ENCODE assay signal across 8 cellular contexts in genomic region chr10:42783181-42783549, GRCh38. TPM values are rescaled to one million over a fixed set of nuclear protein-coding genes. Genes with fewer than 3 reads are reported as not detected.
DNase-seq lines count a peak whose midpoint lies in the region; ATAC-seq and TF ChIP-seq lines count a peak whose summit lies in the region.

No MANE protein-coding gene starts in this region.

- no peaks in the 10 kb centered on the region for H3K27me3 ChIP-seq in SJCRH30
- H3K27me3 ChIP-seq in lung (ENCODE audit: control insufficient read depth, insufficient read depth): no peaks in the 10 kb centered on the region

- TF ChIP-seq CTCF in lung (IDR thresholded peaks at IDR 0.05; ENCODE audit: control extremely low read depth, extremely low read depth): no peak

- 2 to 3% methylated on average over 11 of the region's 11 CpGs for WGBS in lung, 2 donors

- H3K4me3 ChIP-seq in SJCRH30 (peak overlapping the region; percentile 87), lung (peak overlapping the region; percentile 73)

- DNase-seq in EL (peak; percentile 62), SJCRH30 (peak; percentile 3 to 17), lung (ENCODE audit: low spot score) (no peak)

- peak; percentile 0 for ATAC-seq in HG03135 (IDR thresholded peaks at IDR 0.05; ENCODE audit: unreplicated experiment)
- no peak for ATAC-seq in lung (ENCODE audit: insufficient read depth, low FRiP score)
- ATAC-seq in HG03520 (IDR thresholded peaks at IDR 0.05; ENCODE audit: unreplicated experiment): no peak
- no peak for ATAC-seq in GM21825 (IDR thresholded peaks at IDR 0.05; ENCODE audit: unreplicated experiment)

- H3K9me3 ChIP-seq in SJCRH30 (replicated peaks) (no peaks in the 10 kb centered on the region), lung (ENCODE audit: control insufficient read depth in 2 of 2, insufficient read depth in 1 of 2, low read length in 1 of 2) (no peaks in the 10 kb centered on the region)

- H3K27ac ChIP-seq in SJCRH30 (peak overlapping the region; percentile 77), cingulate gyrus (ENCODE audit: low read depth, low read length) (peak overlapping the region; percentile 96), lung (ENCODE audit: low read depth in 1 of 2, low read length in 1 of 2) (peak overlapping the region; percentile 88 to 93), temporal lobe (ENCODE audit: low read depth, low read length) (peak overlapping the region; percentile 94)

- H3K36me3 ChIP-seq in SJCRH30: no peaks in the 10 kb centered on the region; the same call in 1 of the 2 replicates
- peaks cover 11 to 18% of the 10 kb centered on the region in 2 donors for H3K36me3 ChIP-seq in lung (ENCODE audit: control insufficient read depth in 2 of 2, insufficient read depth in 2 of 2, low read length in 2 of 2)

- H3K4me1 ChIP-seq in SJCRH30 (no peaks in the 10 kb centered on the region), lung (ENCODE audit: control insufficient read depth in 2 of 2, insufficient read depth in 2 of 2, low read length in 2 of 2) (peaks cover 6 to 7% of the 10 kb centered on the region in 2 donors)

RNA-seq across cellular contexts. Expression of gene BMS1, which starts 0.6 kb away (rescaled TPM):
- total RNA-seq in SJCRH30 (2014; rRNA removed; shearing (Covaris generic)): 17.9 and 18.9 TPM in 2 replicates
- total RNA-seq in lung (10 to 100 TPM; 15.3 to 15.6 TPM), temporal lobe (10.6 TPM)
- polyA plus RNA-seq in lung: 10 to 100 TPM in 1 of 2 donors, 1 to 10 TPM in 1; 6.7 to 12.4 TPM
